ENCODE assay signal across 8 cellular contexts in the genomic region with DNA sequence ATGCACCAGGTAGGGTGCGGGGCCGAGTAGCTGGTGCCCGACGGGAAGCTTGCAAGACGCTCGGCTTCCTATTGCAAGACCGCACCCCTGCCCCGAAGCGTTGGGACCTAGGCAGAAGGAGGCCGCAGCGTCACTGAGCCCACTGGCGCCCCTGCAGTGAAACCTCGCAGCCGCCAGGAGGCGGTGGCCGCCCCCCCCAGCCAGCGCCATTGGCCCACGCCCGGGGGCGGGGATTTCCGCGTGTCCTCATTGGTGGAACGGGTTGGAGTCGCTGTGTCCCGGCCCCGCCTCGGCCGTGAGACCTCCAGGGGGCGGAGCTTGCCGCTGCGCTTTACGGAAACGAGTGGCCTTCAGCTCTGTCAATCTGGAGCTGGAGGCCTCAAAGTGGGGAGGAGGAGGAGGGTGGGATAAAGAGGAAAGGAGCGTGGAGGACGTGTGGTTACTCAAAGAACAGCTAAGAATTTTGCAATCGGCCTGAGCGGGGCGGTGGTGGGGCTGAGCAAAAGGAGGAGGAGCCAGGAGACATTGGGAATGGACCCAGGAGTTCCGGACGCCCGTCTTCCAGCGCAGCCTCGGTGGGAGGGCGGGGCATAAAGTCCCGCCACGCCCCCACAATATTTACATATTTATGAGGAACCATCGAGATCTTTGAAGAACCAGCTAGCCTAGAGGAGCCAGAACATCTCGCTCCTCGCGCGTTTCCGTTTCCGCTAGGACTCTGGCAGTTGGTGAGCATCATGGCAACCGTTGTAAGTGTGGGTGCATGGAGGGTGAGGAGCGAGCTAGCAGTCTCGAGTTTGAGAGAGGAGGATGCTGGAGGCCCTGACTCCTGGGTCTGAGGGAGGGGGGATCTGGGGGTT. TPM values are rescaled to one million over a fixed set of nuclear protein-coding genes. Genes with fewer than 3 reads are reported as not detected.
DNase-seq lines count a peak whose midpoint lies in the region; ATAC-seq and TF ChIP-seq lines count a peak whose summit lies in the region.

Gene GYS1, minus strand, starts transcription at position 135 of the 860 bp plus-strand sequence. CDS start 197 bp downstream, outside the sequence.
Gene RUVBL2, plus strand, starts transcription at position 713 of the 860 bp plus-strand sequence. Its CDS starts 25 bp downstream, at position 738.

- peak; percentile 98 for TF ChIP-seq POLR2A in Raji (IDR thresholded peaks at IDR 0.05; ENCODE audit: insufficient read depth, low read depth, low read length)

- no peaks in the 10 kb centered on the region for H3K9me3 Mint-ChIP-seq in nephron
- no peaks in the 10 kb centered on the region for H3K9me3 Mint-ChIP-seq in stimulated activated naive CD8-positive, alpha-beta T cell treated with anti-CD3 and anti-CD28 coated beads, Interleukin-15, amount 100 ng/mL, for 72 hours

- H3K4me3 Mint-ChIP-seq in nephron, result peak within 1 kb of the TSS; percentile 93 to 96 (median 96)
- H3K4me3 Mint-ChIP-seq in stimulated activated naive CD8-positive, alpha-beta T cell treated with anti-CD3 and anti-CD28 coated beads, Interleukin-15, amount 100 ng/mL, for 72 hours, result peak within 1 kb of the TSS; percentile 90 to 92

- H3K36me3 Mint-ChIP-seq in nephron (ENCODE audit: low read depth), result peaks cover 21% of the 10 kb centered on the region

- peaks cover 42% of the 10 kb centered on the region for H3K4me1 Mint-ChIP-seq in nephron
- H3K4me1 Mint-ChIP-seq in stimulated activated naive CD8-positive, alpha-beta T cell treated with anti-CD3 and anti-CD28 coated beads, Interleukin-15, amount 100 ng/mL, for 72 hours, result peaks cover 75% of the 10 kb centered on the region

- DNase-seq in ELF-1 (ENCODE audit: low read depth, low spot score) (peak; percentile 100), H4 (ENCODE audit: low spot score) (peak; percentile 100), LoVo (ENCODE audit: low spot score) (peak; percentile 99), fibroblast of pulmonary artery (ENCODE audit: low read depth) (peak; percentile 100)
- peak; percentile 99 for DNase-seq in activated effector memory CD4-positive, alpha-beta T cell treated with Interleukin-2 at 50 U/mL for 16 hours
- DNase-seq in stimulated activated naive CD8-positive, alpha-beta T cell treated with anti-CD3 and anti-CD28 coated beads, Interleukin-15, amount 100 ng/mL, for 72 hours, result peak; percentile 99 to 100

- no peaks in the 10 kb centered on the region for H3K27me3 Mint-ChIP-seq in nephron (ENCODE audit: low read depth)
- H3K27me3 Mint-ChIP-seq in stimulated activated naive CD8-positive, alpha-beta T cell treated with anti-CD3 and anti-CD28 coated beads, Interleukin-15, amount 100 ng/mL, for 72 hours, result no peaks in the 10 kb centered on the region

- peak within 1 kb of the TSS; percentile 85 to 99 (median 98) for H3K27ac Mint-ChIP-seq in nephron
- peak within 1 kb of the TSS; percentile 95 to 98 for H3K27ac Mint-ChIP-seq in stimulated activated naive CD8-positive, alpha-beta T cell treated with anti-CD3 and anti-CD28 coated beads, Interleukin-15, amount 100 ng/mL, for 72 hours

- ATAC-seq in stimulated activated naive CD8-positive, alpha-beta T cell treated with anti-CD3 and anti-CD28 coated beads, Interleukin-15, amount 100 ng/mL, for 72 hours, result peak; percentile 95

- H3K4me3 ChIP-seq in fibroblast of pulmonary artery (replicated peaks; ENCODE audit: low read depth, low read length), result peak within 1 kb of the TSS; percentile 97

- TF ChIP-seq CTCF in fibroblast of pulmonary artery (IDR thresholded peaks at IDR 0.05; ENCODE audit: low read length, missing control alignments) (peak; percentile 84), nephron (IDR thresholded peaks at IDR 0.05; ENCODE audit: unreplicated experiment in 3 of 3) (peak; percentile 98 to 99 (median 99))

RNA-seq across cellular contexts. Expression of gene GYS1, which starts in this region (rescaled TPM):
- total RNA-seq in H4 (2014; rRNA removed; shearing (Covaris generic)), result 31.7 and 31.9 TPM in 2 replicates

RNA-seq across cellular contexts. Expression of gene RUVBL2, which starts in this region (rescaled TPM):
- total RNA-seq in H4 (2014; rRNA removed; shearing (Covaris generic)), result 353 and 374 TPM in 2 replicates

Comparison
In these comparisons a context has a peak if more than half of its experiments do, and no peak if none do; other contexts are left out.
1. Peak in every context shown above with its lines: DNase-seq, ATAC-seq and H3K4me3 ChIP-seq.